19 cellular contexts compared by ENCODE assay signal in genomic region chr5:116446356-116447005, GRCh38.
"Had no signal": no experiment of that assay in that cellular context is flagged by ENCODE, and none has a peak within 500 bp of the region (broad histone marks: within the 10 kb centered on the region; RNA-seq: fewer than 3 reads in every experiment).

No MANE protein-coding gene starts in this region.

- ATAC-seq: left colon, left ventricle myocardium superior had no signal

- H3K4me1 Mint-ChIP-seq: central memory CD8-positive, alpha-beta T cell had no signal

- H3K9ac ChIP-seq: parathyroid adenoma had no signal

- H3K27me3 Mint-ChIP-seq: central memory CD8-positive, alpha-beta T cell; natural killer cell treated with Interleukin-12 subunit alpha and Interleukin-12 subunit beta and Interleukin-15 and Interleukin-18, amount 100 ng/mL, for 72 hours; type B pancreatic cell had no signal

- H3K4me3 Mint-ChIP-seq: central memory CD8-positive, alpha-beta T cell; natural killer cell treated with Interleukin-12 subunit alpha and Interleukin-12 subunit beta and Interleukin-15 and Interleukin-18, amount 100 ng/mL, for 72 hours; type B pancreatic cell had no signal

- H2AFZ ChIP-seq: parathyroid adenoma had no signal

- H3K4me1 ChIP-seq: colonic mucosa, prostate gland, suprapubic skin, uterus had no signal

- H3K9me3 ChIP-seq: colonic mucosa, prostate gland, right lobe of liver, suprapubic skin, thyroid gland, uterus had no signal

- H3K27ac Mint-ChIP-seq: natural killer cell treated with Interleukin-12 subunit alpha and Interleukin-12 subunit beta and Interleukin-15 and Interleukin-18, amount 100 ng/mL, for 72 hours; type B pancreatic cell had no signal

- H3K27ac ChIP-seq: colonic mucosa, parathyroid adenoma, prostate gland, right lobe of liver, suprapubic skin, thyroid gland, uterus had no signal

- DNase-seq: colonic mucosa; dermis blood vessel endothelial cell; left colon; left ventricle myocardium superior; mesenchymal stem cell; midbrain; right lobe of liver; stimulated activated CD4-positive, alpha-beta T cell treated with anti-CD3 and anti-CD28 coated beads, Interleukin-2, amount 100 ng/mL, for 24 hours; stimulated activated CD4-positive, alpha-beta T cell treated with anti-CD3 and anti-CD28 coated beads, Interleukin-4, amount 100 ng/mL, for 4 hours; stimulated activated naive CD4-positive, alpha-beta T cell; thyroid gland; uterus had no signal

- H3K36me3 ChIP-seq: prostate gland, right lobe of liver, uterus had no signal

- H3K4me3 ChIP-seq: colonic mucosa, lung, prostate gland, right lobe of liver, suprapubic skin, thyroid gland, uterus had no signal

- H3K27me3 ChIP-seq: colonic mucosa, right lobe of liver, suprapubic skin, thyroid gland, uterus had no signal

- H3K9me3 Mint-ChIP-seq: central memory CD8-positive, alpha-beta T cell; natural killer cell treated with Interleukin-12 subunit alpha and Interleukin-12 subunit beta and Interleukin-15 and Interleukin-18, amount 100 ng/mL, for 72 hours; type B pancreatic cell had no signal
